10 cellular contexts compared by ENCODE assay signal in the genomic region with DNA sequence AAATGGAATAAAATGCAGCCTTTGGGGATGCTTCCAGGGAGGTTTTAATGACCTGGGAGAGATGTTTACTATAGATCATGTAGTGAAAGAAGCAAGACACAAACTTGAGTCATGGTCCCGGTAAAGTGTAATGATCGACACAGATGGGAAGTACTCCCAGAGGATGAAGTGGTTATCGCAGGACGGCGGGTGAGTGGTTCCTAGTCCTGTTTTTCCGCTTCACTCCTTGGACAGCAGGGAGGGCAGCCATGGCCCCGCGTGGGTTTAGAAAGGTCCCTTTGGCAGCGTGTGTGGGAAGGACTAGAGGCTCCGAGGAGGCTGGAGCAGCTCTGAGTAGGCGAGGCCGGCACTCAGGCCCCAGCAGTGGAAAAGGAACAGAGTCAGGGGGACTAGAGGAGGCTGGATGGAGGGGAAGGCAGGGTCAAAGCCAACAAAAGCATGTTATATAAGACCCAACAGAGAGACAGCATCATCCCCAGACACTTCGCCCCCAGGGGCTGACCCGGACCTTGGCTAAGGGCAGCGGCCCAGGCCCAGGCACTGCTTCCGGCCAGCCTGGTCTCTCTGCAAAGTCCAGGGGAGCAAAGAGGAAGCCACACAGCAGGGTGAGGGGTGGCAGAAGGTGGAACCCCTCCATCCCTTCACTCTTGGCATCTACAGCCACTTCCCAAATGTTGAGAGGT. TPM values are rescaled to one million over a fixed set of nuclear protein-coding genes. Genes with fewer than 3 reads are reported as not detected.
A peak's percentile ranks its signal among the peaks of the same experiment; 100 is the strongest.
DNase-seq lines count a peak whose midpoint lies in the region; ATAC-seq, FAIRE-seq and TF ChIP-seq lines count a peak whose summit lies in the region.
"Had no signal": no experiment of that assay in that cellular context is flagged by ENCODE, and none has a peak within 500 bp of the region (broad histone marks: within the 10 kb centered on the region; RNA-seq: fewer than 3 reads in every experiment).

No MANE protein-coding gene starts in this region.

- H3K36me3 ChIP-seq in adipocyte (ENCODE audit: control insufficient read depth, insufficient read depth, low read length, severe bottlenecking) (peaks cover 31% of the 10 kb centered on the region), heart left ventricle (peaks cover 0 to 35% (median 4%) of the 10 kb centered on the region in 9 donors)

- 44 to 60% (median 51%) methylated on average over 16 of the region's 16 CpGs for WGBS in heart left ventricle, 4 donors

- H3K4me1 ChIP-seq in adipocyte (ENCODE audit: control insufficient read depth, insufficient read depth, low read length) (peaks cover 50% of the 10 kb centered on the region), heart left ventricle (peaks cover 22 to 89% (median 72%) of the 10 kb centered on the region in 12 donors)

- no peak for TF ChIP-seq POLR2A in H54 (IDR thresholded peaks at IDR 0.05; ENCODE audit: low read depth, low read length)
- TF ChIP-seq POLR2A in heart left ventricle (IDR thresholded peaks at IDR 0.05): no peak

- H3K27me3 ChIP-seq in adipocyte (replicated peaks; ENCODE audit: control insufficient read depth, insufficient read depth, low read length) (no peaks in the 10 kb centered on the region), heart left ventricle (no peaks in the 10 kb centered on the region)

- intact Hi-C loops in heart left ventricle (cut with DNase I): loop anchor here in 1 of 10 donors (10.0 kb wide), 1 partner anchor 348 kb away; no protein-coding TSS in a partner anchor

- H3K4me3 ChIP-seq in adipocyte (ENCODE audit: low read length): peak overlapping the region; percentile 24
- H3K4me3 ChIP-seq in heart left ventricle: peak overlapping the region in 3 of 12 donors; percentile 5 to 24 (median 12)
- no peak overlapping the region for H3K4me3 ChIP-seq in skeletal muscle cell (ENCODE audit: low read depth, low read length)

- H3K9ac ChIP-seq in adipocyte (ENCODE audit: low read length): peak overlapping the region; percentile 80

- H3K27ac ChIP-seq in heart left ventricle: peak overlapping the region; percentile 34 to 90 (median 83)

- peak in 2 of 4 donors; percentile 14 to 24 for ATAC-seq in heart left ventricle
- ATAC-seq in GM21526 (IDR thresholded peaks at IDR 0.05; ENCODE audit: low FRiP score, unreplicated experiment): no peak
- ATAC-seq: activated CD8-positive, alpha-beta memory T cell treated with anti-CD3 and anti-CD28 coated beads, Interleukin-2, amount 10 ng/mL, durations not matched to agents 7 days and 5 days had no signal

- DNase-seq in H54 (ENCODE audit: insufficient read length, low spot score): peak; percentile 82
- peak; percentile 48 for DNase-seq in adipocyte (ENCODE audit: low read depth)
- peak in 1 of 5 donors; percentile 53 for DNase-seq in heart left ventricle
- peak; percentile 77 for DNase-seq in skeletal muscle cell (ENCODE audit: low read depth)
- DNase-seq in Kasumi-1 (lab: John Stamatoyannopoulos, UW): no peak
- no peak for DNase-seq in OCI-M1 (lab: John Stamatoyannopoulos, UW)
- no peak for DNase-seq in stimulated activated CD4-positive, alpha-beta T cell treated with anti-CD3 and anti-CD28 coated beads, Interleukin-4, amount 100 ng/mL, for 24 hours
- DNase-seq: activated CD8-positive, alpha-beta memory T cell treated with anti-CD3 and anti-CD28 coated beads, Interleukin-2, amount 10 ng/mL, durations not matched to agents 7 days and 5 days; NCI-H446 treated with DMSO at 0.1 percent for 48 hours had no signal

- FAIRE-seq in H54 (lab: Jason Lieb, UNC): no peak

- H3K9me3 ChIP-seq in adipocyte (ENCODE audit: control insufficient read depth, low read length) (no peaks in the 10 kb centered on the region), heart left ventricle (no peaks in the 10 kb centered on the region)

- peak in 2 of 12 donors; percentile 6 to 12 for TF ChIP-seq CTCF in heart left ventricle (IDR thresholded peaks at IDR 0.05)

RNA-seq across cellular contexts. Expression of gene STXBP1, which starts 49.1 kb away (rescaled TPM):
- total RNA-seq in heart left ventricle: 100 to 1,000 TPM in 1 of 9 donors, 10 to 100 TPM in 8; 35.9 to 102 (median 50.2) TPM
- polyA plus RNA-seq in heart left ventricle: 10 to 100 TPM; 14.0 to 23.7 TPM

Comparison
In these comparisons a context has a peak if more than half of its experiments do, and no peak if none do; other contexts are left out.
1. DNase-seq: peak in H54 (single experiment), adipocyte (single experiment) and skeletal muscle cell (single experiment); none in Kasumi-1 (0 of 2), OCI-M1 (single experiment) and stimulated activated CD4-positive, alpha-beta T cell treated with anti-CD3 and anti-CD28 coated beads, Interleukin-4, amount 100 ng/mL, for 24 hours (single experiment).